Comparison of ENCODE assay signal across 1 cellular context in genomic region chr5:106862450-106863193, GRCh38.
TF ChIP-seq lines count a peak whose summit lies in the region.

No MANE protein-coding gene starts in this region.

TF ChIP-seq in WTC11, 78 proteins besides CTCF, POLR2A, EP300 and RAD21 (continued from another document):
- TF ChIP-seq, protein P1, sequence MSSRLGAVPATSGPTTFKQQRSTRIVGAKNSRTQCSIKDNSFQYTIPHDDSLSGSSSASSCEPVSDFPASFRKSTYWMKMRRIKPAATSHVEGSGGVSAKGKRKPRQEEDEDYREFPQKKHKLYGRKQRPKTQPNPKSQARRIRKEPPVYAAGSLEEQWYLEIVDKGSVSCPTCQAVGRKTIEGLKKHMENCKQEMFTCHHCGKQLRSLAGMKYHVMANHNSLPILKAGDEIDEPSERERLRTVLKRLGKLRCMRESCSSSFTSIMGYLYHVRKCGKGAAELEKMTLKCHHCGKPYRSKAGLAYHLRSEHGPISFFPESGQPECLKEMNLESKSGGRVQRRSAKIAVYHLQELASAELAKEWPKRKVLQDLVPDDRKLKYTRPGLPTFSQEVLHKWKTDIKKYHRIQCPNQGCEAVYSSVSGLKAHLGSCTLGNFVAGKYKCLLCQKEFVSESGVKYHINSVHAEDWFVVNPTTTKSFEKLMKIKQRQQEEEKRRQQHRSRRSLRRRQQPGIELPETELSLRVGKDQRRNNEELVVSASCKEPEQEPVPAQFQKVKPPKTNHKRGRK (CRISPR knock-in tag; IDR thresholded peaks at IDR 0.05; ENCODE audit: borderline replicate concordance), result no peak
- TF ChIP-seq ZNF121 (CRISPR knock-in tag; IDR thresholded peaks at IDR 0.05) (no peak), JAZF1 (CRISPR knock-in tag; IDR thresholded peaks at IDR 0.05) (no peak), IRF2 (CRISPR knock-in tag; IDR thresholded peaks at IDR 0.05; ENCODE audit: borderline replicate concordance, low read depth) (no peak), OVOL2 (CRISPR knock-in tag; IDR thresholded peaks at IDR 0.05; ENCODE audit: borderline replicate concordance) (no peak)
- TF ChIP-seq, protein P2, sequence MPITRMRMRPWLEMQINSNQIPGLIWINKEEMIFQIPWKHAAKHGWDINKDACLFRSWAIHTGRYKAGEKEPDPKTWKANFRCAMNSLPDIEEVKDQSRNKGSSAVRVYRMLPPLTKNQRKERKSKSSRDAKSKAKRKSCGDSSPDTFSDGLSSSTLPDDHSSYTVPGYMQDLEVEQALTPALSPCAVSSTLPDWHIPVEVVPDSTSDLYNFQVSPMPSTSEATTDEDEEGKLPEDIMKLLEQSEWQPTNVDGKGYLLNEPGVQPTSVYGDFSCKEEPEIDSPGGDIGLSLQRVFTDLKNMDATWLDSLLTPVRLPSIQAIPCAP (CRISPR knock-in tag; IDR thresholded peaks at IDR 0.05), result no peak
- TF ChIP-seq, protein P3, sequence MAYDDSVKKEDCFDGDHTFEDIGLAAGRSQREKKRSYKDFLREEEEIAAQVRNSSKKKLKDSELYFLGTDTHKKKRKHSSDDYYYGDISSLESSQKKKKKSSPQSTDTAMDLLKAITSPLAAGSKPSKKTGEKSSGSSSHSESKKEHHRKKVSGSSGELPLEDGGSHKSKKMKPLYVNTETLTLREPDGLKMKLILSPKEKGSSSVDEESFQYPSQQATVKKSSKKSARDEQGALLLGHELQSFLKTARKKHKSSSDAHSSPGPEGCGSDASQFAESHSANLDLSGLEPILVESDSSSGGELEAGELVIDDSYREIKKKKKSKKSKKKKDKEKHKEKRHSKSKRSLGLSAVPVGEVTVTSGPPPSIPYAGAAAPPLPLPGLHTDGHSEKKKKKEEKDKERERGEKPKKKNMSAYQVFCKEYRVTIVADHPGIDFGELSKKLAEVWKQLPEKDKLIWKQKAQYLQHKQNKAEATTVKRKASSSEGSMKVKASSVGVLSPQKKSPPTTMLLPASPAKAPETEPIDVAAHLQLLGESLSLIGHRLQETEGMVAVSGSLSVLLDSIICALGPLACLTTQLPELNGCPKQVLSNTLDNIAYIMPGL (CRISPR knock-in tag; IDR thresholded peaks at IDR 0.05), result no peak
